ENCODE assay signal across 5 cellular contexts in genomic region chr7:155877167-155877566, GRCh38.
"Had no signal": no experiment of that assay in that cellular context is flagged by ENCODE, and none has a peak within 500 bp of the region (broad histone marks: within the 10 kb centered on the region; RNA-seq: fewer than 3 reads in every experiment).

No MANE protein-coding gene starts in this region.

- ATAC-seq: HepG2, K562 had no signal

- DNase-seq: IMR-90 had no signal

- H3K4me3 ChIP-seq: K562 had no signal

- FAIRE-seq: HepG2, HTR-8/SVneo, K562 had no signal

- H3K27ac ChIP-seq: HL-60 had no signal
